In the genomic region with DNA sequence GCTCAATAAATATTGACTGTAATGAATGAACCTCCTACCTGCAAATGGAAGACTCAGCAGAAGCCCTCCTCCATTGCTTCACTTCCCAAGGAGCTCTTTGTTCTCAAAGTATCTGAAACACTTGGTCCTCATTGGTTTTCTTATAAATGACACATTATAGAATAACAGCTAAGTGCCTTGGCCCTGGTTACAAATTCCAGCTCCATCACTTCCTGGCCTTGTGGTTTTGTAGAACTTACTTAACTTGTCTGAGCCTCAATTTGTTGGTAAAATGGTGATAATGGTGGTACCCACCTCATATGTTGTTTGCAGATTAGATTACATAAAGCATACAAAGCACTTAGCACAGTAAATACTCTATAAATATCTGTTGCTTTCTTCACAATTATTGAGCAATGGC, we compare ENCODE assay signal across 16 cellular contexts.
"Had no signal": no experiment of that assay in that cellular context is flagged by ENCODE, and none has a peak within 500 bp of the region (broad histone marks: within the 10 kb centered on the region; RNA-seq: fewer than 3 reads in every experiment).

No MANE protein-coding gene starts in this region.

- H3K4me3 ChIP-seq: body of pancreas, psoas muscle, sigmoid colon had no signal

- H3K4me1 ChIP-seq: body of pancreas, psoas muscle had no signal

- H3K4me1 Mint-ChIP-seq: activated CD4-positive, alpha-beta T cell treated with anti-CD3 and anti-CD28 coated beads, Interleukin-2, amount 10 ng/mL, durations not matched to agents 24 days and 14 days had no signal

- H3K4me3 Mint-ChIP-seq: activated CD4-positive, alpha-beta T cell treated with anti-CD3 and anti-CD28 coated beads, Interleukin-2, amount 10 ng/mL, durations not matched to agents 24 days and 14 days; activated naive CD4-positive, alpha-beta T cell treated with anti-CD3 and anti-CD28 coated beads for 36 hours; dendritic cell treated with granulocyte-macrophage colony-stimulating factor and Interleukin-4, amounts not matched to agents 40 ng/mL and 50 ng/mL, for 4 days; effector memory CD8-positive, alpha-beta T cell; nephron; type B pancreatic cell had no signal

- H3K27ac Mint-ChIP-seq: activated CD4-positive, alpha-beta T cell treated with anti-CD3 and anti-CD28 coated beads, Interleukin-2, amount 10 ng/mL, durations not matched to agents 24 days and 14 days; activated naive CD4-positive, alpha-beta T cell treated with anti-CD3 and anti-CD28 coated beads for 36 hours; dendritic cell treated with granulocyte-macrophage colony-stimulating factor and Interleukin-4, amounts not matched to agents 40 ng/mL and 50 ng/mL, for 4 days; effector memory CD8-positive, alpha-beta T cell; nephron; type B pancreatic cell had no signal

- H3K36me3 ChIP-seq: sigmoid colon, WERI-Rb-1 had no signal

- H3K27ac ChIP-seq: body of pancreas, psoas muscle, sigmoid colon, WERI-Rb-1 had no signal

- DNase-seq: activated CD4-positive, alpha-beta T cell treated with anti-CD3 and anti-CD28 coated beads, Interleukin-2, amount 10 ng/mL, durations not matched to agents 24 days and 14 days; activated naive CD4-positive, alpha-beta T cell treated with anti-CD3 and anti-CD28 coated beads for 36 hours; body of pancreas; cerebellar nuclear complex; effector memory CD8-positive, alpha-beta T cell; foreskin fibroblast; glutamatergic neuron; psoas muscle; sigmoid colon; stimulated activated CD4-positive, alpha-beta T cell treated with anti-CD3 and anti-CD28 coated beads, Interleukin-12 subunit alpha, Interleukin-12 subunit beta, amount 100 ng/mL, for 4 hours; stimulated activated naive CD4-positive, alpha-beta T cell treated with Interleukin-2 at 50 U/mL for 16 hours; WERI-Rb-1 had no signal

- ATAC-seq: body of pancreas; effector memory CD8-positive, alpha-beta T cell; left lobe of liver; psoas muscle had no signal

- H3K9me3 ChIP-seq: body of pancreas, psoas muscle, sigmoid colon had no signal

- H3K36me3 Mint-ChIP-seq: type B pancreatic cell had no signal

- H3K27me3 ChIP-seq: body of pancreas, sigmoid colon had no signal

- H3K27me3 Mint-ChIP-seq: effector memory CD8-positive, alpha-beta T cell had no signal

- H3K9me3 Mint-ChIP-seq: activated CD4-positive, alpha-beta T cell treated with anti-CD3 and anti-CD28 coated beads, Interleukin-2, amount 10 ng/mL, durations not matched to agents 24 days and 14 days; activated naive CD4-positive, alpha-beta T cell treated with anti-CD3 and anti-CD28 coated beads for 36 hours; dendritic cell treated with granulocyte-macrophage colony-stimulating factor and Interleukin-4, amounts not matched to agents 40 ng/mL and 50 ng/mL, for 4 days; effector memory CD8-positive, alpha-beta T cell; nephron; type B pancreatic cell had no signal
